Comparison of ENCODE assay signal across 1 cellular context in the genomic region with DNA sequence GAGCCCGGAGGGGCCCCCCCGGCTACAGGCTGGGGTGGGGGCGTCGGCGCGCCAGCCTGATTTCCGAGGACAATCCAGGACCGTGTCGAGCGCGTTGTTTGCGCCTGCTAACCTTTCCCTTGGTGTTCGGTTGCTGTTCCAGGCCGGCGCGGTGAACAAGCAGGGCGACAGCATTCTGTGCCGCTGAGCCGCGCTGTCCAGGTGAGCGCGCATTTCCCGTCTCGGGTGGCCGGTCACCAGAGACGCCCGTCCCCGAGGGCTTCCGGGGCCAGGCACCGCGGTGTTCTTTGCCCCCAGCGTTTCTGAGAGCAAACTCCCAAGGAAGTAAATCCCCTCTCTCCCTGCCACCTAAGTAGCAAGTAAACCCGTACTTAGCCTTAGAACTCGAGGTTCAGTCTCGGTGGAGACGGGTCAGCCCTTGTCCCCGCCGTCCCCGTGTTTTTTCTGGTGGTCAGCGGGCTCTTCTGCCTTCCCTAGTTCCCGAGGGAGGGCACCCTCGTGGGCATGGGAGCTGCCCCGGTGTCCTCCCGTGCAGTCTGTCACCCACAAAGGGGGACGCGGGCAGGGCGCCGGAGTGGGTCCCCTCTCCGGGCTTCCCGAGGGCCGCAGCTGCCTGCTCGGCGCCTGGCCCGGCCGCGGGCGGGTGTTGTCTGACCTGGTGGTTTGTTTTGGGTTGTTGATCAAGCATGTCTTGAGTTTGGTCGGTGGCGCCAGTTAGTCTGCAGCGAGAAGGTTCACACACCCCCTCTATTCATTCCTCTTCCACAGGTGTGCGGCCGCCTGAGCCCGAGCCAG.
TF ChIP-seq lines count a peak whose summit lies in the region.

No MANE protein-coding gene starts in this region.

TF ChIP-seq in HepG2, 621 proteins besides CTCF, POLR2A, EP300 and RAD21 (continued from another document and continues in another):
- TF ChIP-seq TEF (CRISPR knock-in tag; IDR thresholded peaks at IDR 0.05) (no peak), ZNF282 (IDR thresholded peaks at IDR 0.05; ENCODE audit: partially characterized antibody) (no peak), RBFOX2 (IDR thresholded peaks at IDR 0.05; ENCODE audit: low read depth, low read length) (peak; percentile 44; the same call in 1 of the 2 replicates), THAP9 (CRISPR knock-in tag; IDR thresholded peaks at IDR 0.05; ENCODE audit: borderline replicate concordance) (peak; percentile 43; the same call in 1 of the 2 replicates), ZNF781 (CRISPR knock-in tag; IDR thresholded peaks at IDR 0.05; ENCODE audit: borderline replicate concordance, not compliant biosample characterization) (peak; percentile 25), AHR (CRISPR knock-in tag; IDR thresholded peaks at IDR 0.05) (0 out of 2 replicates have a peak, but pooled peaks have one; percentile 29), MXD4 (CRISPR knock-in tag; IDR thresholded peaks at IDR 0.05) (no peak), ZNF557 (CRISPR knock-in tag; IDR thresholded peaks at IDR 0.05) (0 out of 2 replicates have a peak, but pooled peaks have one; percentile 34), ZNF770 (CRISPR knock-in tag; IDR thresholded peaks at IDR 0.05) (no peak), U2AF2 (IDR thresholded peaks at IDR 0.05; ENCODE audit: low read depth, low read length) (no peak), RNF2 (conservative IDR thresholded peaks at IDR 0.05; ENCODE audit: low read depth) (no peak), ZNF616 (CRISPR knock-in tag; IDR thresholded peaks at IDR 0.05; ENCODE audit: low read depth) (no peak), ZNF274 (CRISPR knock-in tag; IDR thresholded peaks at IDR 0.05) (peak; percentile 72; the same call in 1 of the 2 replicates), ZNF276 (CRISPR knock-in tag; IDR thresholded peaks at IDR 0.05; ENCODE audit: low read depth) (no peak), FOXA3 (CRISPR knock-in tag; IDR thresholded peaks at IDR 0.05) (0 out of 2 replicates have a peak, but pooled peaks have one; percentile 20), ZFX (CRISPR knock-in tag; IDR thresholded peaks at IDR 0.05; ENCODE audit: low read depth) (peak; percentile 37; the same call in 1 of the 2 replicates), DMAP1 (CRISPR knock-in tag; IDR thresholded peaks at IDR 0.05) (peak; percentile 49; the same call in 1 of the 2 replicates), ZNF30 (CRISPR knock-in tag; IDR thresholded peaks at IDR 0.05) (no peak)
- TF ChIP-seq, protein P1, sequence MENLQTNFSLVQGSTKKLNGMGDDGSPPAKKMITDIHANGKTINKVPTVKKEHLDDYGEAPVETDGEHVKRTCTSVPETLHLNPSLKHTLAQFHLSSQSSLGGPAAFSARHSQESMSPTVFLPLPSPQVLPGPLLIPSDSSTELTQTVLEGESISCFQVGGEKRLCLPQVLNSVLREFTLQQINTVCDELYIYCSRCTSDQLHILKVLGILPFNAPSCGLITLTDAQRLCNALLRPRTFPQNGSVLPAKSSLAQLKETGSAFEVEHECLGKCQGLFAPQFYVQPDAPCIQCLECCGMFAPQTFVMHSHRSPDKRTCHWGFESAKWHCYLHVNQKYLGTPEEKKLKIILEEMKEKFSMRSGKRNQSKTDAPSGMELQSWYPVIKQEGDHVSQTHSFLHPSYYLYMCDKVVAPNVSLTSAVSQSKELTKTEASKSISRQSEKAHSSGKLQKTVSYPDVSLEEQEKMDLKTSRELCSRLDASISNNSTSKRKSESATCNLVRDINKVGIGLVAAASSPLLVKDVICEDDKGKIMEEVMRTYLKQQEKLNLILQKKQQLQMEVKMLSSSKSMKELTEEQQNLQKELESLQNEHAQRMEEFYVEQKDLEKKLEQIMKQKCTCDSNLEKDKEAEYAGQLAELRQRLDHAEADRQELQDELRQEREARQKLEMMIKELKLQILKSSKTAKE (CRISPR knock-in tag; IDR thresholded peaks at IDR 0.05; ENCODE audit: borderline replicate concordance) = no peak
- TF ChIP-seq, protein P2, sequence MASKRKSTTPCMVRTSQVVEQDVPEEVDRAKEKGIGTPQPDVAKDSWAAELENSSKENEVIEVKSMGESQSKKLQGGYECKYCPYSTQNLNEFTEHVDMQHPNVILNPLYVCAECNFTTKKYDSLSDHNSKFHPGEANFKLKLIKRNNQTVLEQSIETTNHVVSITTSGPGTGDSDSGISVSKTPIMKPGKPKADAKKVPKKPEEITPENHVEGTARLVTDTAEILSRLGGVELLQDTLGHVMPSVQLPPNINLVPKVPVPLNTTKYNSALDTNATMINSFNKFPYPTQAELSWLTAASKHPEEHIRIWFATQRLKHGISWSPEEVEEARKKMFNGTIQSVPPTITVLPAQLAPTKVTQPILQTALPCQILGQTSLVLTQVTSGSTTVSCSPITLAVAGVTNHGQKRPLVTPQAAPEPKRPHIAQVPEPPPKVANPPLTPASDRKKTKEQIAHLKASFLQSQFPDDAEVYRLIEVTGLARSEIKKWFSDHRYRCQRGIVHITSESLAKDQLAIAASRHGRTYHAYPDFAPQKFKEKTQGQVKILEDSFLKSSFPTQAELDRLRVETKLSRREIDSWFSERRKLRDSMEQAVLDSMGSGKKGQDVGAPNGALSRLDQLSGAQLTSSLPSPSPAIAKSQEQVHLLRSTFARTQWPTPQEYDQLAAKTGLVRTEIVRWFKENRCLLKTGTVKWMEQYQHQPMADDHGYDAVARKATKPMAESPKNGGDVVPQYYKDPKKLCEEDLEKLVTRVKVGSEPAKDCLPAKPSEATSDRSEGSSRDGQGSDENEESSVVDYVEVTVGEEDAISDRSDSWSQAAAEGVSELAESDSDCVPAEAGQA (IDR thresholded peaks at IDR 0.05; ENCODE audit: low read depth) = no peak
- TF ChIP-seq, protein P2 (CRISPR knock-in tag; IDR thresholded peaks at IDR 0.05; ENCODE audit: borderline replicate concordance) = no peak; the same call in 1 of the 2 replicates
- TF ChIP-seq, protein P3, sequence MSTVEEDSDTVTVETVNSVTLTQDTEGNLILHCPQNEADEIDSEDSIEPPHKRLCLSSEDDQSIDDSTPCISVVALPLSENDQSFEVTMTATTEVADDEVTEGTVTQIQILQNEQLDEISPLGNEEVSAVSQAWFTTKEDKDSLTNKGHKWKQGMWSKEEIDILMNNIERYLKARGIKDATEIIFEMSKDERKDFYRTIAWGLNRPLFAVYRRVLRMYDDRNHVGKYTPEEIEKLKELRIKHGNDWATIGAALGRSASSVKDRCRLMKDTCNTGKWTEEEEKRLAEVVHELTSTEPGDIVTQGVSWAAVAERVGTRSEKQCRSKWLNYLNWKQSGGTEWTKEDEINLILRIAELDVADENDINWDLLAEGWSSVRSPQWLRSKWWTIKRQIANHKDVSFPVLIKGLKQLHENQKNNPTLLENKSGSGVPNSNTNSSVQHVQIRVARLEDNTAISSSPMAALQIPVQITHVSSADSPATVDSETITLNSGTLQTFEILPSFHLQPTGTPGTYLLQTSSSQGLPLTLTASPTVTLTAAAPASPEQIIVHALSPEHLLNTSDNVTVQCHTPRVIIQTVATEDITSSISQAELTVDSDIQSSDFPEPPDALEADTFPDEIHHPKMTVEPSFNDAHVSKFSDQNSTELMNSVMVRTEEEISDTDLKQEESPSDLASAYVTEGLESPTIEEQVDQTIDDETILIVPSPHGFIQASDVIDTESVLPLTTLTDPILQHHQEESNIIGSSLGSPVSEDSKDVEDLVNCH (CRISPR knock-in tag; IDR thresholded peaks at IDR 0.05) = no peak
- TF ChIP-seq, protein P4, sequence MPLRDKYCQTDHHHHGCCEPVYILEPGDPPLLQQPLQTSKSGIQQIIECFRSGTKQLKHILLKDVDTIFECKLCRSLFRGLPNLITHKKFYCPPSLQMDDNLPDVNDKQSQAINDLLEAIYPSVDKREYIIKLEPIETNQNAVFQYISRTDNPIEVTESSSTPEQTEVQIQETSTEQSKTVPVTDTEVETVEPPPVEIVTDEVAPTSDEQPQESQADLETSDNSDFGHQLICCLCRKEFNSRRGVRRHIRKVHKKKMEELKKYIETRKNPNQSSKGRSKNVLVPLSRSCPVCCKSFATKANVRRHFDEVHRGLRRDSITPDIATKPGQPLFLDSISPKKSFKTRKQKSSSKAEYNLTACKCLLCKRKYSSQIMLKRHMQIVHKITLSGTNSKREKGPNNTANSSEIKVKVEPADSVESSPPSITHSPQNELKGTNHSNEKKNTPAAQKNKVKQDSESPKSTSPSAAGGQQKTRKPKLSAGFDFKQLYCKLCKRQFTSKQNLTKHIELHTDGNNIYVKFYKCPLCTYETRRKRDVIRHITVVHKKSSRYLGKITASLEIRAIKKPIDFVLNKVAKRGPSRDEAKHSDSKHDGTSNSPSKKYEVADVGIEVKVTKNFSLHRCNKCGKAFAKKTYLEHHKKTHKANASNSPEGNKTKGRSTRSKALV (CRISPR knock-in tag; IDR thresholded peaks at IDR 0.05) = peak; percentile 94
- TF ChIP-seq, protein P5, sequence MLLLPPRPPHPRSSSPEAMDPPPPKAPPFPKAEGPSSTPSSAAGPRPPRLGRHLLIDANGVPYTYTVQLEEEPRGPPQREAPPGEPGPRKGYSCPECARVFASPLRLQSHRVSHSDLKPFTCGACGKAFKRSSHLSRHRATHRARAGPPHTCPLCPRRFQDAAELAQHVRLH (CRISPR knock-in tag; IDR thresholded peaks at IDR 0.05; ENCODE audit: borderline replicate concordance, low read depth) = peak; percentile 9; the same call in 1 of the 2 replicates
